Comparison of ENCODE assay signal across 8 cellular contexts in the genomic region with DNA sequence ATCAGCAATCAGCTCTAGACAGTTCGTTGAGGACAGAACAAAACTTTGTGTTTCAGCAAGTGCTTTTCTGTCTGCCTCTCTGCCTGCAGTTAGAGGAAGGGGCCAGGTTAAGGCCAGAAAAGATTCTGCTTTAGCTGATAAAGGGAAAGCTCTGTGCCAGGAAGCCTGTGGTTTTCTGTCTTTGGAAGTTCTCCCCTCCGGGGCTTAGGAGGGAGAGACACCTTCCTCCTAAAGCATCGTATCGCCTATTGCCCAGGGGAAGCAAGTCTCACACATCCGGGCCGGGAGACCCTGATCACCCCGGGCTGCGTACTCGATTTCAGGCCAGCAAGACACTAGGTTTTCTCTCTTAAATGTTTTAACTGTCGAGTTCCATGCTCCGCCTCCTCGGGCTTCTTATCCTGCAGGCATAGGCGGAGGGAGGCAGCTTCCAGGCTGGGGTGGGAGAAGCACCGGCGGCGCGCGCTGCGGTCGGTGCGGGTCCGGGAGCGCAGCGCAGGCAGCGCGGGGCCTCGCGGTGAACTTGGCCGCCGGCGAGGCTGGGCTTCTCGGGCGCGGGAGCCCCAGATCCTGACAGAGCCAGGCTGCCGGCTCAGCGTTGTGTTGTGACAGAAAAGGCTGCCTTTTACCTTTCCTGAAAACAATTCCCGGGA.
A peak's percentile ranks its signal among the peaks of the same experiment; 100 is the strongest.
DNase-seq lines count a peak whose midpoint lies in the region; ATAC-seq and TF ChIP-seq lines count a peak whose summit lies in the region.
"Not testable (repeated sequence)": the region's sequence is repeated elsewhere in the genome, so short reads cannot be mapped to it uniquely, and the experiment has no call there.

No MANE protein-coding gene starts in this region.

- peaks cover 0 to 11% (median 3%) of the 10 kb centered on the region in 3 donors for H3K27me3 Mint-ChIP-seq in CD14-positive monocyte (ENCODE audit: low read depth in 3 of 3)
- H3K27me3 Mint-ChIP-seq in activated B cell treated with CpG ODN at 0.5 μM for 24 hours = not testable (repeated sequence)

- not testable (repeated sequence) for H4K91ac ChIP-seq in mesenchymal stem cell (ENCODE audit: low read length)

- H3K79me1 ChIP-seq in mesenchymal stem cell (replicated peaks; ENCODE audit: low read length, poor library complexity, severe bottlenecking) = not testable (repeated sequence)

- H3K9me3 Mint-ChIP-seq in CD14-positive monocyte, activated B cell treated with CpG ODN at 0.5 μM for 24 hours: not testable (repeated sequence)

- H3K27ac Mint-ChIP-seq in CD14-positive monocyte, activated B cell treated with CpG ODN at 0.5 μM for 24 hours: not testable (repeated sequence)

- not testable (repeated sequence) for TF ChIP-seq CTCF in CD14-positive monocyte (IDR thresholded peaks at IDR 0.05); activated B cell treated with CpG ODN at 0.5 μM for 24 hours (IDR thresholded peaks at IDR 0.05); coronary artery (IDR thresholded peaks at IDR 0.05); fibroblast of villous mesenchyme (IDR thresholded peaks at IDR 0.05; ENCODE audit: insufficient read depth, low read depth, low read length); parathyroid adenoma (IDR thresholded peaks at IDR 0.05); tibial artery (IDR thresholded peaks at IDR 0.05)

- CTCF ChIA-PET in activated B cell treated with CpG ODN at 0.5 μM for 24 hours (lab: Charles Lee) = not testable (repeated sequence)

- H2BK15ac ChIP-seq in mesenchymal stem cell (ENCODE audit: low read depth, poor library complexity, severe bottlenecking) = not testable (repeated sequence)

- ATAC-seq in activated B cell treated with CpG ODN at 0.5 μM for 24 hours (ENCODE audit: low read depth) = not testable (repeated sequence)

- H3K4me1 Mint-ChIP-seq in CD14-positive monocyte, activated B cell treated with CpG ODN at 0.5 μM for 24 hours: not testable (repeated sequence)

- H3K36me3 Mint-ChIP-seq in CD14-positive monocyte; activated B cell treated with CpG ODN at 0.5 μM for 24 hours (ENCODE audit: low read depth): not testable (repeated sequence)

- not testable (repeated sequence) for H3K4me1 ChIP-seq in iPS-18a (ENCODE audit: control insufficient read depth, low read depth, low read length); mesenchymal stem cell (ENCODE audit: control insufficient read depth, insufficient read depth, low read depth, low read length); parathyroid adenoma; tibial artery

- H3K18ac ChIP-seq in mesenchymal stem cell (ENCODE audit: low read depth in 1 of 2, low read length in 2 of 2) = not testable (repeated sequence)

- H3K14ac ChIP-seq in mesenchymal stem cell (ENCODE audit: low read length in 2 of 2) = not testable (repeated sequence)

- H3K79me2 ChIP-seq in parathyroid adenoma = not testable (repeated sequence)

- not testable (repeated sequence) for DNase-seq in CD14-positive monocyte (ENCODE audit: low spot score); activated B cell treated with CpG ODN at 0.5 μM for 24 hours; coronary artery (ENCODE audit: low spot score); mesenchymal stem cell
- DNase-seq in fibroblast of villous mesenchyme (ENCODE audit: low read depth) (peak; percentile 23), tibial artery (peak in 1 of 2 donors; percentile 25)

- intact Hi-C loops in CD14-positive monocyte (cut with micrococcal nuclease); activated B cell treated with CpG ODN at 0.5 μM for 24 hours (cut with micrococcal nuclease); tibial artery (cut with DNase I; ENCODE audit: low total_unique reads): not testable (repeated sequence)

- not testable (repeated sequence) for H2AK5ac ChIP-seq in mesenchymal stem cell (ENCODE audit: low read length, severe bottlenecking)

- H2AFZ ChIP-seq in mesenchymal stem cell (ENCODE audit: low read depth, low read length) = not testable (repeated sequence)
- peak overlapping the region; percentile 75 for H2AFZ ChIP-seq in parathyroid adenoma

- POLR2A ChIA-PET in activated B cell treated with CpG ODN at 0.5 μM for 24 hours (lab: Charles Lee) = not testable (repeated sequence)

- peak overlapping the region; percentile 28 for H3K4me2 ChIP-seq in mesenchymal stem cell (ENCODE audit: low read length, poor library complexity, severe bottlenecking)
- H3K4me2 ChIP-seq in parathyroid adenoma (ENCODE audit: low read length) = peak overlapping the region; percentile 51

- H2BK120ac ChIP-seq in mesenchymal stem cell (ENCODE audit: low read depth, low read length) = not testable (repeated sequence)

- H4K8ac ChIP-seq in mesenchymal stem cell (ENCODE audit: low read length) = not testable (repeated sequence)

- H3K9me3 ChIP-seq in iPS-18a (ENCODE audit: control insufficient read depth, low read depth, low read length); mesenchymal stem cell (ENCODE audit: control insufficient read depth, low read length); parathyroid adenoma (ENCODE audit: control insufficient read depth, low read length); tibial artery: not testable (repeated sequence)

- H3K4me3 Mint-ChIP-seq in CD14-positive monocyte (peak overlapping the region; percentile 60 to 77), activated B cell treated with CpG ODN at 0.5 μM for 24 hours (peak overlapping the region; percentile 44)

- H3K27me3 ChIP-seq in iPS-18a (ENCODE audit: control insufficient read depth, insufficient read depth, low read length) = peaks cover 19% of the 10 kb centered on the region
- H3K27me3 ChIP-seq in mesenchymal stem cell (ENCODE audit: control insufficient read depth in 1 of 2, insufficient read depth in 1 of 2, low read length in 2 of 2); parathyroid adenoma (ENCODE audit: control insufficient read depth, insufficient read depth, low read length); tibial artery: not testable (repeated sequence)

- 59% methylated on average over 19 of the region's 37 CpGs for WGBS in mesenchymal stem cell

- not testable (repeated sequence) for H2BK5ac ChIP-seq in mesenchymal stem cell (ENCODE audit: low read depth, low read length, poor library complexity, severe bottlenecking)

- not testable (repeated sequence) for H3K23ac ChIP-seq in mesenchymal stem cell (ENCODE audit: low read length in 2 of 2)

- peak overlapping the region; percentile 64 for H3K4me3 ChIP-seq in coronary artery
- not testable (repeated sequence) for H3K4me3 ChIP-seq in fibroblast of villous mesenchyme (ENCODE audit: low read depth, low read length); parathyroid adenoma (ENCODE audit: low read depth, low read length)
- peak overlapping the region; percentile 33 for H3K4me3 ChIP-seq in iPS-18a (ENCODE audit: low read length)
- H3K4me3 ChIP-seq in mesenchymal stem cell (ENCODE audit: insufficient read depth in 1 of 2, low read depth in 1 of 2, low read length in 2 of 2) = peak overlapping the region in 1 of 2 experiments; percentile 47
- peak overlapping the region; percentile 45 for H3K4me3 ChIP-seq in tibial artery

- H3K36me3 ChIP-seq in iPS-18a (ENCODE audit: control insufficient read depth, low read depth, low read length); mesenchymal stem cell (ENCODE audit: control insufficient read depth in 1 of 2, insufficient read depth in 2 of 2, low read depth in 1 of 2, low read length in 2 of 2); parathyroid adenoma (ENCODE audit: control insufficient read depth, insufficient read depth, low read length); tibial artery: not testable (repeated sequence)

- H3K27ac ChIP-seq in coronary artery; iPS-18a (ENCODE audit: low read length); mesenchymal stem cell (ENCODE audit: low read length, poor library complexity, severe bottlenecking); parathyroid adenoma: not testable (repeated sequence)
- peak overlapping the region; percentile 12 to 30 for H3K27ac ChIP-seq in tibial artery

- not testable (repeated sequence) for H2BK12ac ChIP-seq in mesenchymal stem cell (ENCODE audit: low read length in 2 of 2)

- not testable (repeated sequence) for H3K9ac ChIP-seq in iPS-18a (ENCODE audit: low read length); parathyroid adenoma
- peak overlapping the region; percentile 55 for H3K9ac ChIP-seq in mesenchymal stem cell (ENCODE audit: low read length)

- H3K4ac ChIP-seq in mesenchymal stem cell (ENCODE audit: low read depth in 1 of 2, low read length in 2 of 2) = not testable (repeated sequence)
